8 cellular contexts compared by ENCODE assay signal in the genomic region with DNA sequence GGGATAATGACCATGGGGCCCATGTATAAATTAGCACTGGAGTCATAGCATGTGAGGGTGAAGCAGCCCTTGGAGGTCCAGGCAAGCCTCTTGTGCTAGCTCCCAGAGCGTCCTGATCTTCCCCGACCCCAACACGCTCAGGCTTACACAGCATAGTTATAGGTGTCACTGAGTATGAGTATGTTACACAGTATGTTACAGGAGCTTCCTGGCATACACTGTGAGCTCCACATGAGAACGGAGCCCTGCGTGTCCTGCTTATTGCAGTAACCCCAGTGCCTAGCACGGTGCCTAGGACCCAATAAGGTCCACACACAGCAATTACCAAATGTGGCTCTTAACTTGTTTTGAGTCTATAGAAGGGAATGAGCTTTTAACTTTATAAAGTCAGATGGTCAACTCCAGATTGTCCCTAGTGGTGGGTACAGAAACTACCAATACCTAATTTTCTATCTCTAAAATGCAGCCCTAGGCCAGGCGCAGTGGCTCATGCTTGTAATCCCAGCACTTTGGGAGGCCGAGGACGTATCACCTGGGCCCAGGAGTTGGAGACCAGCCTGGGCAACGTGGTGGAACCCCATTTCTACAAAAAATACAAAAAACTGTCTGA.
DNase-seq lines count a peak whose midpoint lies in the region; ATAC-seq and TF ChIP-seq lines count a peak whose summit lies in the region.

No MANE protein-coding gene starts in this region.

- peaks cover 0 to 9% (median 2%) of the 10 kb centered on the region in 3 donors for H3K27me3 Mint-ChIP-seq in immature natural killer cell (ENCODE audit: low read depth in 3 of 3)

- DNase-seq in HFF-Myc (ENCODE audit: extremely low read depth, low read depth) (no peak), RKO (ENCODE audit: low spot score) (peak; percentile 46), right cardiac atrium (no peak), immature natural killer cell (no peak), DMS153 (lab: John Stamatoyannopoulos, UW) (no peak), NCI-H1417 (lab: John Stamatoyannopoulos, UW) (no peak), NCI-H1105 treated with DMSO at 0.1 percent for 48 hours (lab: John Stamatoyannopoulos, UW) (no peak)

- H3K4me3 Mint-ChIP-seq in immature natural killer cell = no peak overlapping the region

- WGBS in right cardiac atrium = 86% methylated on average over 10 of the region's 10 CpGs

- peaks cover 0 to 1% (median 0%) of the 10 kb centered on the region in 6 donors for H3K9me3 Mint-ChIP-seq in immature natural killer cell

- H3K27ac Mint-ChIP-seq in immature natural killer cell = no peak overlapping the region

- peaks cover 1% of the 10 kb centered on the region for H3K4me1 ChIP-seq in right cardiac atrium (ENCODE audit: control insufficient read depth, insufficient read depth, low read length)

- H3K9me3 ChIP-seq in right cardiac atrium (ENCODE audit: control insufficient read depth, low read length) = no peaks in the 10 kb centered on the region

- peak; percentile 27 to 34 for ATAC-seq in right cardiac atrium

- H3K27ac ChIP-seq in right cardiac atrium (ENCODE audit: low read length) = no peak overlapping the region

- intact Hi-C loops in right cardiac atrium (cut with DNase I) = loop anchor here in 2 of 4 donors (10.0 kb wide), 1 partner anchor 206 kb away; the partner anchor contains the start of gene PRELID2 (in 2 of the 2)

- H3K4me3 ChIP-seq in HFF-Myc (replicated peaks; ENCODE audit: low read depth, low read length) (no peak overlapping the region), right cardiac atrium (ENCODE audit: low read length) (no peak overlapping the region)

- no peaks in the 10 kb centered on the region for H3K36me3 Mint-ChIP-seq in immature natural killer cell

- TF ChIP-seq CTCF in GM12873 (IDR thresholded peaks at IDR 0.05; ENCODE audit: insufficient read depth, low read depth, low read length, missing control alignments) (peak; percentile 55), HFF-Myc (IDR thresholded peaks at IDR 0.05; ENCODE audit: low read depth, low read length, missing control alignments) (peak; percentile 28)

- no peaks in the 10 kb centered on the region for H3K4me1 Mint-ChIP-seq in immature natural killer cell

- no peaks in the 10 kb centered on the region for H3K27me3 ChIP-seq in right cardiac atrium (ENCODE audit: control insufficient read depth, insufficient read depth)
